ENCODE assay signal across 11 cellular contexts in genomic region chr4:155529197-155529596, GRCh38.
A peak's percentile ranks its signal among the peaks of the same experiment; 100 is the strongest.
DNase-seq lines count a peak whose midpoint lies in the region; ATAC-seq and TF ChIP-seq lines count a peak whose summit lies in the region.
"Had no signal": no experiment of that assay in that cellular context is flagged by ENCODE, and none has a peak within 500 bp of the region (broad histone marks: within the 10 kb centered on the region; RNA-seq: fewer than 3 reads in every experiment).

No MANE protein-coding gene starts in this region.

- no peaks in the 10 kb centered on the region for H3K4me1 ChIP-seq in mesenchymal stem cell (ENCODE audit: control insufficient read depth, insufficient read depth, low read depth, low read length)

- peak; percentile 55 for DNase-seq in DMS 273 (lab: John Stamatoyannopoulos, UW; ENCODE audit: unreplicated experiment)
- no peak for DNase-seq in DMS 273 treated with DMSO at 0.1 percent for 48 hours (lab: John Stamatoyannopoulos, UW)
- no peak for DNase-seq in HL-60 (ENCODE audit: low read depth in 1 of 2, low spot score in 1 of 2)
- no peak for DNase-seq in brain microvascular endothelial cell
- DNase-seq in mesenchymal stem cell: peak; percentile 20
- DNase-seq in germinal center (ENCODE audit: low spot score): no peak
- DNase-seq in stimulated activated CD4-positive, alpha-beta T cell treated with anti-CD3 and anti-CD28 coated beads, Interleukin-2, amount 100 ng/mL, for 24 hours: no peak
- DNase-seq: activated naive CD8-positive, alpha-beta T cell treated with anti-CD3 and anti-CD28 coated beads, Interleukin-2, amount 10 ng/mL, durations not matched to agents 7 days and 5 days; heart left ventricle; retina had no signal

- no peak overlapping the region for H2AK5ac ChIP-seq in mesenchymal stem cell (ENCODE audit: low read length, severe bottlenecking)

- no peak overlapping the region for H3K4ac ChIP-seq in mesenchymal stem cell (ENCODE audit: low read depth in 1 of 2, low read length in 2 of 2)

- no peak overlapping the region for H3K27ac ChIP-seq in HL-60 (replicated peaks)
- H3K27ac ChIP-seq in brain microvascular endothelial cell: no peak overlapping the region
- no peak overlapping the region for H3K27ac ChIP-seq in mesenchymal stem cell (ENCODE audit: low read length, poor library complexity, severe bottlenecking)
- H3K27ac ChIP-seq: heart left ventricle had no signal

- H4K8ac ChIP-seq in mesenchymal stem cell (ENCODE audit: low read length): no peak overlapping the region

- H4K91ac ChIP-seq in mesenchymal stem cell (ENCODE audit: low read length): no peak overlapping the region

- no peaks in the 10 kb centered on the region for H3K27me3 ChIP-seq in HL-60 (ENCODE audit: insufficient read depth, poor library complexity, severe bottlenecking)
- H3K27me3 ChIP-seq in brain microvascular endothelial cell (replicated peaks): no peaks in the 10 kb centered on the region
- H3K27me3 ChIP-seq in mesenchymal stem cell (ENCODE audit: control insufficient read depth in 1 of 2, insufficient read depth in 1 of 2, low read length in 2 of 2): no peaks in the 10 kb centered on the region
- H3K27me3 ChIP-seq: heart left ventricle had no signal

- H2AFZ ChIP-seq in mesenchymal stem cell (ENCODE audit: low read depth, low read length): no peak overlapping the region

- H2BK12ac ChIP-seq in mesenchymal stem cell (ENCODE audit: low read length in 2 of 2): no peak overlapping the region

- H3K18ac ChIP-seq in mesenchymal stem cell (ENCODE audit: low read depth in 1 of 2, low read length in 2 of 2): no peak overlapping the region

- no peak for ATAC-seq in GM18907 (IDR thresholded peaks at IDR 0.05; ENCODE audit: unreplicated experiment)
- ATAC-seq: heart left ventricle had no signal

- no peak overlapping the region for H2BK15ac ChIP-seq in mesenchymal stem cell (ENCODE audit: low read depth, poor library complexity, severe bottlenecking)

- H2BK5ac ChIP-seq in mesenchymal stem cell (ENCODE audit: low read depth, low read length, poor library complexity, severe bottlenecking): no peak overlapping the region

- no peaks in the 10 kb centered on the region for H3K9me3 ChIP-seq in mesenchymal stem cell (ENCODE audit: control insufficient read depth, low read length)
- H3K9me3 ChIP-seq: heart left ventricle had no signal

- TF ChIP-seq CTCF in HL-60 (IDR thresholded peaks at IDR 0.05; ENCODE audit: insufficient read depth, low read length) (peak; percentile 3), brain microvascular endothelial cell (IDR thresholded peaks at IDR 0.05; ENCODE audit: low read depth, low read length, missing control alignments) (peak; percentile 47)

- H3K79me1 ChIP-seq in mesenchymal stem cell (replicated peaks; ENCODE audit: low read length, poor library complexity, severe bottlenecking): no peaks in the 10 kb centered on the region

- no peak overlapping the region for H2BK120ac ChIP-seq in mesenchymal stem cell (ENCODE audit: low read depth, low read length)

- no peak overlapping the region for H3K14ac ChIP-seq in mesenchymal stem cell (ENCODE audit: low read length in 2 of 2)

- in situ Hi-C loops in brain microvascular endothelial cell (cut with HindIII; ENCODE audit: low pct_ligation_motif_present, low sequenced_read_pairs): no loop called here

- H3K23ac ChIP-seq in mesenchymal stem cell (ENCODE audit: low read length in 2 of 2): no peak overlapping the region

- no CpG with 5 or more reads among the region's 2 CpGs for WGBS in mesenchymal stem cell

- no peak overlapping the region for H3K4me2 ChIP-seq in mesenchymal stem cell (ENCODE audit: low read length, poor library complexity, severe bottlenecking)

- H3K9ac ChIP-seq in mesenchymal stem cell (ENCODE audit: low read length): no peak overlapping the region

- H3K4me3 ChIP-seq in HL-60 (replicated peaks; ENCODE audit: insufficient read depth, low read length): no peak overlapping the region
- H3K4me3 ChIP-seq in brain microvascular endothelial cell (ENCODE audit: low read depth, low read length): no peak overlapping the region
- H3K4me3 ChIP-seq in mesenchymal stem cell (ENCODE audit: insufficient read depth in 1 of 2, low read depth in 1 of 2, low read length in 2 of 2): no peak overlapping the region
- H3K4me3 ChIP-seq: heart left ventricle had no signal

- H3K36me3 ChIP-seq in brain microvascular endothelial cell (replicated peaks) (no peaks in the 10 kb centered on the region), mesenchymal stem cell (ENCODE audit: control insufficient read depth in 1 of 2, insufficient read depth in 2 of 2, low read depth in 1 of 2, low read length in 2 of 2) (no peaks in the 10 kb centered on the region)
- H3K36me3 ChIP-seq: heart left ventricle had no signal

Comparison
In these comparisons a context has a peak if more than half of its experiments do, and no peak if none do; other contexts are left out.
1. DNase-seq: peak in DMS 273 (single experiment) and mesenchymal stem cell (single experiment); none in DMS 273 treated with DMSO at 0.1 percent for 48 hours (single experiment), HL-60 (0 of 2), brain microvascular endothelial cell (single experiment), germinal center (single experiment) and stimulated activated CD4-positive, alpha-beta T cell treated with anti-CD3 and anti-CD28 coated beads, Interleukin-2, amount 100 ng/mL, for 24 hours (0 of 2).